In the genomic region with DNA sequence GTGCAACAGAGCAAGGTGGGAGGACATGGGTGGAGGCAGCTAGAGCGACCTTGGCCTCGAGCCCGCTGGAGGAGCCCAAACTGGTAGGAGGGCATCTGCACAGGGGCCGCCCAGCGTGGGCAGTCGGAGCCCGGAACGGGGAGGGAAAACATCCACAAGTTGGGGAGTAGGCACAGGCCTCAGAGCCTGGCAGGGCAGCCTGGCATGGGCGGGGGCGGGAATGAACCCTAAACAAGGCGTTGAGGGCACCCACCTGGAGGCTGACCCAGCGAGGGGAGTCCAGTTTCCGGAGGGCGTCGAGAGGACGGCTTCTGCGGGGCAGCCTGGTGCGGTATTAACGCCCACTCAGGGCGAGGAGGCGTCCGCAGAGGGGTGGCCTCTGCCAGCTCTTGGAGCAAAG, we compare ENCODE assay signal across 27 cellular contexts.
"Had no signal": no experiment of that assay in that cellular context is flagged by ENCODE, and none has a peak within 500 bp of the region (broad histone marks: within the 10 kb centered on the region; RNA-seq: fewer than 3 reads in every experiment).

No MANE protein-coding gene starts in this region.

- H3K9me3 ChIP-seq: adrenal gland, body of pancreas, colonic mucosa, esophagus squamous epithelium, gastroesophageal sphincter had no signal

- H3K9me3 Mint-ChIP-seq: activated CD8-positive, alpha-beta T cell treated with anti-CD3 and anti-CD28 coated beads for 36 hours; activated naive CD4-positive, alpha-beta T cell treated with anti-CD3 and anti-CD28 coated beads, Interleukin-2, amount 50 U/mL, for 24 hours; activated naive CD8-positive, alpha-beta T cell treated with anti-CD3 and anti-CD28 coated beads for 36 hours; activated naive CD8-positive, alpha-beta T cell treated with anti-CD3 and anti-CD28 coated beads, Interleukin-2, amount 50 U/mL, for 24 hours; activated T-cell treated with anti-CD3 and anti-CD28 coated beads, Interleukin-2, amount 50 U/mL, for 4 hours had no signal

- H3K4me1 Mint-ChIP-seq: activated CD4-positive, alpha-beta T cell treated with anti-CD3 and anti-CD28 coated beads for 36 hours; activated naive CD4-positive, alpha-beta T cell treated with anti-CD3 and anti-CD28 coated beads, Interleukin-2, amount 50 U/mL, for 24 hours; activated naive CD8-positive, alpha-beta T cell treated with anti-CD3 and anti-CD28 coated beads for 36 hours; activated naive CD8-positive, alpha-beta T cell treated with anti-CD3 and anti-CD28 coated beads, Interleukin-2, amount 50 U/mL, for 24 hours; activated T-helper 17 cell treated with anti-CD3 and anti-CD28 coated beads, Interleukin-2, amount 50 U/mL, for 72 hours had no signal

- H3K27ac Mint-ChIP-seq: activated CD4-positive, alpha-beta T cell treated with anti-CD3 and anti-CD28 coated beads for 36 hours; activated CD8-positive, alpha-beta T cell treated with anti-CD3 and anti-CD28 coated beads for 36 hours; activated naive CD4-positive, alpha-beta T cell treated with anti-CD3 and anti-CD28 coated beads for 36 hours; activated naive CD4-positive, alpha-beta T cell treated with anti-CD3 and anti-CD28 coated beads, Interleukin-2, amount 50 U/mL, for 24 hours; activated naive CD8-positive, alpha-beta T cell treated with anti-CD3 and anti-CD28 coated beads for 36 hours; activated naive CD8-positive, alpha-beta T cell treated with anti-CD3 and anti-CD28 coated beads, Interleukin-2, amount 50 U/mL, for 24 hours; activated T-helper 17 cell treated with anti-CD3 and anti-CD28 coated beads, Interleukin-2, amount 50 U/mL, for 72 hours had no signal

- H3K4me1 ChIP-seq: adrenal gland, body of pancreas, colonic mucosa, esophagus squamous epithelium, gastroesophageal sphincter had no signal

- H3K36me3 Mint-ChIP-seq: activated naive CD4-positive, alpha-beta T cell treated with anti-CD3 and anti-CD28 coated beads, Interleukin-2, amount 50 U/mL, for 24 hours; activated naive CD8-positive, alpha-beta T cell treated with anti-CD3 and anti-CD28 coated beads for 36 hours had no signal

- DNase-seq: activated CD4-positive, alpha-beta T cell treated with anti-CD3 and anti-CD28 coated beads for 36 hours; activated CD4-positive, alpha-beta T cell treated with anti-CD3 and anti-CD28 coated beads, Interleukin-2, amount 50 U/mL, for 1 hour; activated CD4-positive, alpha-beta T cell treated with anti-CD3 and anti-CD28 coated beads, Interleukin-2, amount 50 U/mL, for 48 hours; activated CD4-positive, CD25-positive, alpha-beta regulatory T cell; activated CD4-positive, CD25-positive, alpha-beta regulatory T cell treated with anti-CD3 and anti-CD28 coated beads, Interleukin-2, amount 50 U/mL, for 72 hours; activated CD8-positive, alpha-beta memory T cell treated with anti-CD3 and anti-CD28 coated beads for 24 hours; activated CD8-positive, alpha-beta T cell treated with anti-CD3 and anti-CD28 coated beads for 36 hours; activated effector memory CD4-positive, alpha-beta T cell treated with Interleukin-2 at 50 U/mL for 16 hours; activated naive CD4-positive, alpha-beta T cell treated with anti-CD3 and anti-CD28 coated beads for 36 hours; activated naive CD8-positive, alpha-beta T cell treated with anti-CD3 and anti-CD28 coated beads for 36 hours; activated naive CD8-positive, alpha-beta T cell treated with anti-CD3 and anti-CD28 coated beads, Interleukin-2, amount 50 U/mL, for 24 hours; activated T-cell treated with anti-CD3 and anti-CD28 coated beads, Interleukin-2, amount 50 U/mL, for 4 hours; adrenal gland; amygdala; aorta; body of pancreas; caudate nucleus; cerebellar nuclear complex; colonic mucosa; effector CD8-positive, alpha-beta T cell; esophagus squamous epithelium; foreskin melanocyte; T-helper 2 cell had no signal

- H3K36me3 ChIP-seq: adrenal gland, colonic mucosa, gastroesophageal sphincter had no signal

- H3K4me3 Mint-ChIP-seq: activated CD4-positive, alpha-beta T cell treated with anti-CD3 and anti-CD28 coated beads for 36 hours; activated CD8-positive, alpha-beta T cell treated with anti-CD3 and anti-CD28 coated beads for 36 hours; activated naive CD4-positive, alpha-beta T cell treated with anti-CD3 and anti-CD28 coated beads for 36 hours; activated naive CD4-positive, alpha-beta T cell treated with anti-CD3 and anti-CD28 coated beads, Interleukin-2, amount 50 U/mL, for 24 hours; activated naive CD8-positive, alpha-beta T cell treated with anti-CD3 and anti-CD28 coated beads for 36 hours; activated naive CD8-positive, alpha-beta T cell treated with anti-CD3 and anti-CD28 coated beads, Interleukin-2, amount 50 U/mL, for 24 hours; activated T-cell treated with anti-CD3 and anti-CD28 coated beads, Interleukin-2, amount 50 U/mL, for 4 hours; activated T-helper 17 cell treated with anti-CD3 and anti-CD28 coated beads, Interleukin-2, amount 50 U/mL, for 72 hours had no signal

- H3K4me3 ChIP-seq: adrenal gland, body of pancreas, colonic mucosa, esophagus squamous epithelium, gastroesophageal sphincter had no signal

- H3K27me3 Mint-ChIP-seq: activated CD4-positive, alpha-beta T cell treated with anti-CD3 and anti-CD28 coated beads for 36 hours; activated CD8-positive, alpha-beta T cell treated with anti-CD3 and anti-CD28 coated beads for 36 hours; activated naive CD4-positive, alpha-beta T cell treated with anti-CD3 and anti-CD28 coated beads, Interleukin-2, amount 50 U/mL, for 24 hours; activated naive CD8-positive, alpha-beta T cell treated with anti-CD3 and anti-CD28 coated beads for 36 hours; activated naive CD8-positive, alpha-beta T cell treated with anti-CD3 and anti-CD28 coated beads, Interleukin-2, amount 50 U/mL, for 24 hours; activated T-helper 17 cell treated with anti-CD3 and anti-CD28 coated beads, Interleukin-2, amount 50 U/mL, for 72 hours had no signal

- H3K27ac ChIP-seq: adrenal gland, body of pancreas, colonic mucosa, epithelial cell of prostate, esophagus squamous epithelium, gastroesophageal sphincter had no signal

- ATAC-seq: activated CD4-positive, alpha-beta T cell treated with anti-CD3 and anti-CD28 coated beads for 36 hours; activated CD8-positive, alpha-beta T cell treated with anti-CD3 and anti-CD28 coated beads for 36 hours; activated naive CD8-positive, alpha-beta T cell treated with anti-CD3 and anti-CD28 coated beads, Interleukin-2, amount 50 U/mL, for 24 hours; activated T-cell treated with anti-CD3 and anti-CD28 coated beads, Interleukin-2, amount 50 U/mL, for 4 hours; activated T-helper 17 cell treated with anti-CD3 and anti-CD28 coated beads, Interleukin-2, amount 50 U/mL, for 72 hours; body of pancreas; gastroesophageal sphincter had no signal

- H3K27me3 ChIP-seq: adrenal gland, body of pancreas, colonic mucosa, esophagus squamous epithelium, gastroesophageal sphincter had no signal
